Comparison of ENCODE assay signal across 1 cellular context in the genomic region with DNA sequence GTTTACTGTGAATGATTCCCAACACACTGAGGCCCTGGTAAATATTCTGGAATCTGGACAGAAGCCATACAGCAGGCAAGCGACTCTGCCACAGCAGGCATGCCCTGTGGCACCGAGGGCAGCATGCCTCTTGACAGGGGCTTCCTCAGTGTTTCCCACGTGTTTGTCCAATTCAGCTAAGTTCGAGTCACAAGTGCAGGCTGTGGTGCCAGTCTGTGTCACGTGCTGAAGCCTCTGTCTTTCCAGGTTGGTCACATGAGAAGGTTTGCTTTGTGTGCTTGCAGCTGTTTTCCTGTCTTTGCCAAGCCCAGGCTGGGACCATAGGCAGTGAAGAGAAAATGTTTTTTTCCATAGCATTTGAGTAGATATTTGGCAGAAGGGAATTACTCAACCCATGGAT.
TF ChIP-seq lines count a peak whose summit lies in the region.

No MANE protein-coding gene starts in this region.

TF ChIP-seq in GM12878, 131 proteins besides CTCF, POLR2A, EP300 and RAD21 (continued from another document):
- TF ChIP-seq, protein P1, sequence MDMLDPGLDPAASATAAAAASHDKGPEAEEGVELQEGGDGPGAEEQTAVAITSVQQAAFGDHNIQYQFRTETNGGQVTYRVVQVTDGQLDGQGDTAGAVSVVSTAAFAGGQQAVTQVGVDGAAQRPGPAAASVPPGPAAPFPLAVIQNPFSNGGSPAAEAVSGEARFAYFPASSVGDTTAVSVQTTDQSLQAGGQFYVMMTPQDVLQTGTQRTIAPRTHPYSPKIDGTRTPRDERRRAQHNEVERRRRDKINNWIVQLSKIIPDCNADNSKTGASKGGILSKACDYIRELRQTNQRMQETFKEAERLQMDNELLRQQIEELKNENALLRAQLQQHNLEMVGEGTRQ (IDR thresholded peaks at IDR 0.05; ENCODE audit: borderline replicate concordance, low read depth, low read length), result peak; percentile 41; the same call in 1 of the 2 replicates
- TF ChIP-seq MEF2A (IDR thresholded peaks at IDR 0.05; ENCODE audit: insufficient read depth, low read depth, low read length) (no peak), ZNF217 (IDR thresholded peaks at IDR 0.05) (no peak), CUX1 (IDR thresholded peaks at IDR 0.05; ENCODE audit: insufficient replicate concordance, low read depth, low read length) (no peak), USF1 (IDR thresholded peaks at IDR 0.05; ENCODE audit: borderline replicate concordance, extremely low read length, insufficient read depth, low read depth, low read length) (peak; percentile 73), BRCA1 (IDR thresholded peaks at IDR 0.05; ENCODE audit: low read depth, low read length) (no peak), RBBP5 (conservative IDR thresholded peaks at IDR 0.05) (no peak), MEF2B (IDR thresholded peaks at IDR 0.05; ENCODE audit: partially characterized antibody, poor library complexity, severe bottlenecking) (no peak), ATF7 (IDR thresholded peaks at IDR 0.05; ENCODE audit: low read depth) (no peak), GABPA (IDR thresholded peaks at IDR 0.05; ENCODE audit: low read depth) (no peak), HCFC1 (IDR thresholded peaks at IDR 0.05; ENCODE audit: low read length) (no peak), SIN3A (IDR thresholded peaks at IDR 0.05; ENCODE audit: low read depth, low read length) (no peak), TCF12 (IDR thresholded peaks at IDR 0.05; ENCODE audit: low read depth, low read length) (no peak), RAD51 (IDR thresholded peaks at IDR 0.05) (peak; percentile 86), CBX3 (IDR thresholded peaks at IDR 0.05; ENCODE audit: borderline replicate concordance, low read depth) (no peak), IKZF2 (IDR thresholded peaks at IDR 0.05) (no peak), YY1 (IDR thresholded peaks at IDR 0.05; ENCODE audit: low read depth, low read length) (no peak), TAF1 (IDR thresholded peaks at IDR 0.05; ENCODE audit: borderline replicate concordance, low read depth, low read length) (no peak), RCOR1 (conservative IDR thresholded peaks at IDR 0.05; ENCODE audit: low read depth, low read length) (no peak), IRF4 (IDR thresholded peaks at IDR 0.05; ENCODE audit: low read depth, low read length) (no peak), NKRF (conservative IDR thresholded peaks at IDR 0.05) (no peak), PAX8 (IDR thresholded peaks at IDR 0.05) (no peak), ZNF687 (IDR thresholded peaks at IDR 0.05) (peak; percentile 78), BHLHE40 (IDR thresholded peaks at IDR 0.05; ENCODE audit: borderline replicate concordance in 1 of 2, low read depth in 2 of 2, low read length in 1 of 2) (peak; percentile 62 to 78; a peak in 3 of 4 replicates), CBX5 (IDR thresholded peaks at IDR 0.05; ENCODE audit: low read depth) (no peak), NFIC (IDR thresholded peaks at IDR 0.05; ENCODE audit: low read depth, low read length) (no peak), CHD2 (IDR thresholded peaks at IDR 0.05; ENCODE audit: borderline replicate concordance, low read depth, low read length) (no peak), POLR2AphosphoS5 (IDR thresholded peaks at IDR 0.05; ENCODE audit: low read length) (no peak), NR2C1 (IDR thresholded peaks at IDR 0.05) (no peak)
- TF ChIP-seq, protein P2, sequence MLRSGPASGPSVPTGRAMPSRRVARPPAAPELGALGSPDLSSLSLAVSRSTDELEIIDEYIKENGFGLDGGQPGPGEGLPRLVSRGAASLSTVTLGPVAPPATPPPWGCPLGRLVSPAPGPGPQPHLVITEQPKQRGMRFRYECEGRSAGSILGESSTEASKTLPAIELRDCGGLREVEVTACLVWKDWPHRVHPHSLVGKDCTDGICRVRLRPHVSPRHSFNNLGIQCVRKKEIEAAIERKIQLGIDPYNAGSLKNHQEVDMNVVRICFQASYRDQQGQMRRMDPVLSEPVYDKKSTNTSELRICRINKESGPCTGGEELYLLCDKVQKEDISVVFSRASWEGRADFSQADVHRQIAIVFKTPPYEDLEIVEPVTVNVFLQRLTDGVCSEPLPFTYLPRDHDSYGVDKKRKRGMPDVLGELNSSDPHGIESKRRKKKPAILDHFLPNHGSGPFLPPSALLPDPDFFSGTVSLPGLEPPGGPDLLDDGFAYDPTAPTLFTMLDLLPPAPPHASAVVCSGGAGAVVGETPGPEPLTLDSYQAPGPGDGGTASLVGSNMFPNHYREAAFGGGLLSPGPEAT (IDR thresholded peaks at IDR 0.05; ENCODE audit: low read depth), result no peak
- TF ChIP-seq, protein P3, sequence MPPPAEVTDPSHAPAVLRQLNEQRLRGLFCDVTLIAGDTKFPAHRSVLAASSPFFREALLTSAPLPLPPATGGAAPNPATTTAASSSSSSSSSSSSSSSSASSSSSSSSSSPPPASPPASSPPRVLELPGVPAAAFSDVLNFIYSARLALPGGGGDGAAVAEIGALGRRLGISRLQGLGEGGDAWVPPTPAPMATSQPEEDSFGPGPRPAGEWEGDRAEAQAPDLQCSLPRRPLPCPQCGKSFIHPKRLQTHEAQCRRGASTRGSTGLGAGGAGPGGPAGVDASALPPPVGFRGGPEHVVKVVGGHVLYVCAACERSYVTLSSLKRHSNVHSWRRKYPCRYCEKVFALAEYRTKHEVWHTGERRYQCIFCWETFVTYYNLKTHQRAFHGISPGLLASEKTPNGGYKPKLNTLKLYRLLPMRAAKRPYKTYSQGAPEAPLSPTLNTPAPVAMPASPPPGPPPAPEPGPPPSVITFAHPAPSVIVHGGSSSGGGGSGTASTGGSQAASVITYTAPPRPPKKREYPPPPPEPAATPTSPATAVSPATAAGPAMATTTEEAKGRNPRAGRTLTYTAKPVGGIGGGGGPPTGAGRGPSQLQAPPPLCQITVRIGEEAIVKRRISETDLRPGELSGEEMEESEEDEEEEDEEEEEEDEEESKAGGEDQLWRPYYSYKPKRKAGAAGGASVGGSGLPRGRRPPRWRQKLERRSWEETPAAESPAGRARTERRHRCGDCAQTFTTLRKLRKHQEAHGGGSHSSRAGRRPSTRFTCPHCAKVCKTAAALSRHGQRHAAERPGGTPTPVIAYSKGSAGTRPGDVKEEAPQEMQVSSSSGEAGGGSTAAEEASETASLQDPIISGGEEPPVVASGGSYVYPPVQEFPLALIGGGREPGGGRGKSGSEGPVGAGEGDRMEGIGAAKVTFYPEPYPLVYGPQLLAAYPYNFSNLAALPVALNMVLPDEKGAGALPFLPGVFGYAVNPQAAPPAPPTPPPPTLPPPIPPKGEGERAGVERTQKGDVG (CRISPR knock-in tag; IDR thresholded peaks at IDR 0.05), result no peak
- TF ChIP-seq, protein P4, sequence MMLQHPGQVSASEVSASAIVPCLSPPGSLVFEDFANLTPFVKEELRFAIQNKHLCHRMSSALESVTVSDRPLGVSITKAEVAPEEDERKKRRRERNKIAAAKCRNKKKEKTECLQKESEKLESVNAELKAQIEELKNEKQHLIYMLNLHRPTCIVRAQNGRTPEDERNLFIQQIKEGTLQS (IDR thresholded peaks at IDR 0.05; ENCODE audit: borderline replicate concordance, extremely low read depth, low read depth, low read length), result peak; percentile 19; the same call in 1 of the 2 replicates
- TF ChIP-seq, protein P5, sequence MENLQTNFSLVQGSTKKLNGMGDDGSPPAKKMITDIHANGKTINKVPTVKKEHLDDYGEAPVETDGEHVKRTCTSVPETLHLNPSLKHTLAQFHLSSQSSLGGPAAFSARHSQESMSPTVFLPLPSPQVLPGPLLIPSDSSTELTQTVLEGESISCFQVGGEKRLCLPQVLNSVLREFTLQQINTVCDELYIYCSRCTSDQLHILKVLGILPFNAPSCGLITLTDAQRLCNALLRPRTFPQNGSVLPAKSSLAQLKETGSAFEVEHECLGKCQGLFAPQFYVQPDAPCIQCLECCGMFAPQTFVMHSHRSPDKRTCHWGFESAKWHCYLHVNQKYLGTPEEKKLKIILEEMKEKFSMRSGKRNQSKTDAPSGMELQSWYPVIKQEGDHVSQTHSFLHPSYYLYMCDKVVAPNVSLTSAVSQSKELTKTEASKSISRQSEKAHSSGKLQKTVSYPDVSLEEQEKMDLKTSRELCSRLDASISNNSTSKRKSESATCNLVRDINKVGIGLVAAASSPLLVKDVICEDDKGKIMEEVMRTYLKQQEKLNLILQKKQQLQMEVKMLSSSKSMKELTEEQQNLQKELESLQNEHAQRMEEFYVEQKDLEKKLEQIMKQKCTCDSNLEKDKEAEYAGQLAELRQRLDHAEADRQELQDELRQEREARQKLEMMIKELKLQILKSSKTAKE (IDR thresholded peaks at IDR 0.05; ENCODE audit: low read depth, poor library complexity, severe bottlenecking), result no peak
